25 cellular contexts compared by ENCODE assay signal in the genomic region with DNA sequence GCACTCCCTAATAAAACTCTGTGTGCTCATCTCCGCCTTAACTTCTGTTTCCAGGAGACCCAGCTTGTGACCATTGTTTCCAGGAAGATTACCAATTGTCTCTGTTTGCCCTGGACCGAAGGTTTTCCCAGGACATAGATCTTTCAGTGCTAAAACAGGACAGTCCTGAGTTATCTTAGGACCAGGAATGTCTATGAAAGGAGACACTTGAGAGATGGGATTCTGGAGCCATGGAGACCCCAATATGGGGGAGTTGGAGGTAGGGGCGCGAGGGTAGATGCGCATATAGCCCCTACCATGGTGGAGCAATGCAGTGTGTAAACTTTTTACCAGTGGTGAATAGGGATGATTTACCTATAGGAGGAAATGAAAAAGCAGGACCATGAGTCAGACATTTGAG. TPM values are rescaled to one million over a fixed set of nuclear protein-coding genes. Genes with fewer than 3 reads are reported as not detected.
A peak's percentile ranks its signal among the peaks of the same experiment; 100 is the strongest.
DNase-seq lines count a peak whose midpoint lies in the region; ATAC-seq, FAIRE-seq and TF ChIP-seq lines count a peak whose summit lies in the region.
"Had no signal": no experiment of that assay in that cellular context is flagged by ENCODE, and none has a peak within 500 bp of the region (broad histone marks: within the 10 kb centered on the region; RNA-seq: fewer than 3 reads in every experiment).

No MANE protein-coding gene starts in this region.

- TF ChIP-seq CTCF in VCaP (conservative IDR thresholded peaks at IDR 0.05): no peak
- no peak for TF ChIP-seq CTCF in bronchial epithelial cell (IDR thresholded peaks at IDR 0.05; ENCODE audit: insufficient read depth, low read length, severe bottlenecking)

- peak overlapping the region; percentile 41 for H3K27ac ChIP-seq in VCaP
- H3K27ac ChIP-seq: BLaER1 treated with 17β-estradiol and CSF1 and Interleukin-3, amounts not matched to agents 10 nM and 100 nM; C4-2B had no signal

- no peaks in the 10 kb centered on the region for H3K36me3 ChIP-seq in bronchial epithelial cell (ENCODE audit: control insufficient read depth, insufficient read depth, low read length)
- H3K36me3 ChIP-seq: BLaER1 treated with 17β-estradiol and CSF1 and Interleukin-3, amounts not matched to agents 10 nM and 100 nM had no signal

- H3K4me3 ChIP-seq in bronchial epithelial cell (ENCODE audit: low read depth, low read length): no peak overlapping the region
- H3K4me3 ChIP-seq: BLaER1 treated with 17β-estradiol and CSF1 and Interleukin-3, amounts not matched to agents 10 nM and 100 nM had no signal

- FAIRE-seq in bronchial epithelial cell (lab: Jason Lieb, UNC): peak; percentile 13
- FAIRE-seq: A204.1, D721Med, G401.6, GM12891, GM19239 had no signal

- no peak for DNase-seq in bronchial epithelial cell (ENCODE audit: low read depth)
- DNase-seq in islet precursor cell: peak; percentile 12
- no peak for DNase-seq in AG20443 (ENCODE audit: low spot score)
- DNase-seq in stimulated activated CD4-positive, alpha-beta T cell treated with anti-CD3 and anti-CD28 coated beads, Interleukin-1b, Interleukin-23, amount 100 ng/mL, for 48 hours: no peak
- DNase-seq in NCI-H774 (lab: John Stamatoyannopoulos, UW): no peak
- DNase-seq: 8988T; ACHN; AML-193; Caco-2; Calu3; CD4-positive, alpha-beta T cell; CD8-positive, alpha-beta T cell; DMS79 treated with DMSO at 0.1 percent for 48 hours; GF-D8 had no signal

- no peaks in the 10 kb centered on the region for H3K27me3 ChIP-seq in bronchial epithelial cell (ENCODE audit: control insufficient read depth, insufficient read depth, low read length)
- H3K27me3 ChIP-seq: BLaER1 treated with 17β-estradiol and CSF1 and Interleukin-3, amounts not matched to agents 10 nM and 100 nM had no signal

- ATAC-seq in GM21576 (IDR thresholded peaks at IDR 0.05; ENCODE audit: unreplicated experiment): no peak
- ATAC-seq: CD8-positive, alpha-beta T cell had no signal

RNA-seq across cellular contexts. Expression of gene PRAME, which starts 10.2 kb away (rescaled TPM):
- not detected in 2 replicates for total RNA-seq in bronchial epithelial cell
- total RNA-seq: B cell; Caco-2; CD4-positive, alpha-beta T cell; CD8-positive, alpha-beta T cell had no signal

RNA-seq across cellular contexts. Expression of gene ZNF280A, which starts 49.1 kb away (rescaled TPM):
- total RNA-seq in bronchial epithelial cell: not detected in 2 replicates
- total RNA-seq: A673; B cell; Calu3; CD4-positive, alpha-beta T cell; CD8-positive, alpha-beta T cell had no signal
